14 cellular contexts compared by ENCODE assay signal in the genomic region with DNA sequence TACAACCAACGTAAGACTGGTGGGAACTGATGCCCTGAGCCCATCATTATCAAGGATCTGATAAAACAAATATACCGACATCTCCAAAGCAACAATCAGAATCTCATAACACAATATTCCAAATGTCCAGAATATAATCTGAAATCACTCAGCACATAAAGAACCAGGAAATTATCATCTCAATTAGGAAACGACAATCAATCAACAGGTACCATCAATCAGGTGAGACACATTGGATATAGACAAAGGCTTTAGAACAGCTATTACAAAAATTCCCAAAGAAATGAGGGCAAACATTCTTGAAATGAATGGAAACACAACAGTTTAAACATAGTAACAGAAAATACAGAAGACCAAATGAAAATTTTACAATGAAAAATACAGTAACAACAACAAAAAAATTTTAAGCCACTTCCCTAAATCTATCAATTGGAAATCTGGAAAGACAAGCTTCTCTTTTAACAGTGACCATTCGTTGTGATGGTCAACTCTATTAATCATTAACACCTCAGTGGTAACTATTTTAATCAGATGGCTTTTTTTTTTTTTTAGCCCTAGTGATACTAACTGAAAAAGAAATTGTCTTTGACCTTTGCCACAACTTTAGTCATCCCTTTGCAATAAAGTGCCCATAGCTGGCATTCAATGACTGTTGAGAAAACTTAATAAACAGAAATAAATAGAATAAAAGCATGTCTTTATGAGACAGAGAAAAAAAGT.
"Had no signal": no experiment of that assay in that cellular context is flagged by ENCODE, and none has a peak within 500 bp of the region (broad histone marks: within the 10 kb centered on the region; RNA-seq: fewer than 3 reads in every experiment).

No MANE protein-coding gene starts in this region.

- H3K27ac Mint-ChIP-seq: activated CD4-positive, alpha-beta T cell treated with anti-CD3 and anti-CD28 coated beads, Interleukin-2, amount 10 ng/mL, durations not matched to agents 7 days and 5 days; activated naive CD4-positive, alpha-beta T cell treated with anti-CD3 and anti-CD28 coated beads for 36 hours; stimulated activated naive B cell treated with anti-CD40 and anti-IgM and Interleukin-4, amounts not matched to agents 10 μg/mL and 1 μg/mL and 100 μg/mL, for 72 hours; T-helper 17 cell had no signal

- H3K27ac ChIP-seq: tibial nerve had no signal

- H3K9me3 ChIP-seq: tibial nerve had no signal

- DNase-seq: activated CD4-positive, alpha-beta T cell treated with anti-CD3 and anti-CD28 coated beads, Interleukin-2, amount 10 ng/mL, durations not matched to agents 7 days and 5 days; activated CD4-positive, CD25-positive, alpha-beta regulatory T cell; activated CD8-positive, alpha-beta memory T cell treated with anti-CD3 and anti-CD28 coated beads for 24 hours; activated naive CD4-positive, alpha-beta T cell treated with anti-CD3 and anti-CD28 coated beads for 36 hours; hippocampal formation; naive B cell; right cardiac atrium; stimulated activated naive B cell treated with anti-CD40 and anti-IgM and Interleukin-4, amounts not matched to agents 10 μg/mL and 1 μg/mL and 100 μg/mL, for 72 hours; T-helper 17 cell had no signal

- H3K4me3 ChIP-seq: lung, tibial nerve had no signal

- ATAC-seq: right cardiac atrium; stimulated activated naive B cell treated with anti-CD40 and anti-IgM and Interleukin-4, amounts not matched to agents 10 μg/mL and 1 μg/mL and 100 μg/mL, for 72 hours; T-helper 17 cell had no signal

- FAIRE-seq: colon, endothelial cell of umbilical vein, TTC549 had no signal

- H3K9me3 Mint-ChIP-seq: activated CD4-positive, alpha-beta T cell treated with anti-CD3 and anti-CD28 coated beads, Interleukin-2, amount 10 ng/mL, durations not matched to agents 7 days and 5 days; activated naive CD4-positive, alpha-beta T cell treated with anti-CD3 and anti-CD28 coated beads for 36 hours; naive B cell; stimulated activated naive B cell treated with anti-CD40 and anti-IgM and Interleukin-4, amounts not matched to agents 10 μg/mL and 1 μg/mL and 100 μg/mL, for 72 hours had no signal

- H3K4me1 ChIP-seq: tibial nerve had no signal

- H3K4me3 Mint-ChIP-seq: activated CD4-positive, alpha-beta T cell treated with anti-CD3 and anti-CD28 coated beads, Interleukin-2, amount 10 ng/mL, durations not matched to agents 7 days and 5 days; activated naive CD4-positive, alpha-beta T cell treated with anti-CD3 and anti-CD28 coated beads for 36 hours; naive B cell; stimulated activated naive B cell treated with anti-CD40 and anti-IgM and Interleukin-4, amounts not matched to agents 10 μg/mL and 1 μg/mL and 100 μg/mL, for 72 hours; T-helper 17 cell had no signal

- H3K4me1 Mint-ChIP-seq: activated CD4-positive, alpha-beta T cell treated with anti-CD3 and anti-CD28 coated beads, Interleukin-2, amount 10 ng/mL, durations not matched to agents 7 days and 5 days had no signal

- H3K27me3 ChIP-seq: tibial nerve had no signal

- H3K27me3 Mint-ChIP-seq: activated CD4-positive, alpha-beta T cell treated with anti-CD3 and anti-CD28 coated beads, Interleukin-2, amount 10 ng/mL, durations not matched to agents 7 days and 5 days; naive B cell; stimulated activated naive B cell treated with anti-CD40 and anti-IgM and Interleukin-4, amounts not matched to agents 10 μg/mL and 1 μg/mL and 100 μg/mL, for 72 hours; T-helper 17 cell had no signal
